Comparison of ENCODE assay signal across 9 cellular contexts in the genomic region with DNA sequence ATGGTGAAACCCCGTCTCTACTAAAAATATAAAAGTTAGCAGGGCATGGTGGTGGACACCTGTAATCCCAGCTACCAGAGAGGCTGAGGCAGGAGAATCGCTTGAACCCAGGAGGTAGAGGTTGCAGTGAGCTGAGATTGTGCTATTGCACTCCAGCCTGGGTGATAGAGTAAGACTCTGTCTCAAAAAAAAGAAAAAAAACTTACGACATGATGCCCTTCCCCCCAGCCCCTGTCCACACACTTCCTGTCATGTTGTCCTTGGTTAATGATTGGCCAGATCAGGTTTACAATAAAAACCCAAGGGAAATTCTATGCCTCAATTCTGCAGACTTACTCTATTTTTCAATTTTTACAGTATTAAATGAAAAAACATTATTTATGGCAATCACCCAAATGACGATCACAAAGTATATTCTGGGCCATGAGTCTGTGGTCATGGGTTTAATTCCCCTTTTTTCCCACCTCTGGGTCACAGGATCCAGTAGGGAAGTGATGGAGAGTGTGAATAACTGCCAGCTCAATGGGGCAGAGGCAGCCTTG.
DNase-seq lines count a peak whose midpoint lies in the region; ATAC-seq and TF ChIP-seq lines count a peak whose summit lies in the region.
"Had no signal": no experiment of that assay in that cellular context is flagged by ENCODE, and none has a peak within 500 bp of the region (broad histone marks: within the 10 kb centered on the region; RNA-seq: fewer than 3 reads in every experiment).

No MANE protein-coding gene starts in this region.

- H3K27ac Mint-ChIP-seq in dendritic cell treated with granulocyte-macrophage colony-stimulating factor and Interleukin-4, amounts not matched to agents 40 ng/mL and 50 ng/mL, for 4 days = peak overlapping the region; percentile 73
- H3K27ac Mint-ChIP-seq in stimulated activated naive B cell treated with anti-CD40 and anti-IgM and Interleukin-4, amounts not matched to agents 10 μg/mL and 1 μg/mL and 100 μg/mL, for 72 hours = peak overlapping the region; percentile 82
- H3K27ac Mint-ChIP-seq: activated T-cell treated with anti-CD3 and anti-CD28 coated beads, Interleukin-2, amount 50 U/mL, for 72 hours; stimulated activated naive CD8-positive, alpha-beta T cell treated with anti-CD3 and anti-CD28 coated beads, Interleukin-15, Interleukin-2, amounts not matched to agents 100 ng/mL and 50 ng/mL, for 24 hours had no signal

- TF ChIP-seq CTCF in BE2C (IDR thresholded peaks at IDR 0.05; ENCODE audit: low read depth, low read length) = no peak

- H3K4me1 Mint-ChIP-seq in dendritic cell treated with granulocyte-macrophage colony-stimulating factor and Interleukin-4, amounts not matched to agents 40 ng/mL and 50 ng/mL, for 4 days (ENCODE audit: low read depth) = peaks cover 55% of the 10 kb centered on the region
- peaks cover 36 to 62% of the 10 kb centered on the region in 2 donors for H3K4me1 Mint-ChIP-seq in stimulated activated naive B cell treated with anti-CD40 and anti-IgM and Interleukin-4, amounts not matched to agents 10 μg/mL and 1 μg/mL and 100 μg/mL, for 72 hours

- peaks cover 75% of the 10 kb centered on the region for H3K36me3 Mint-ChIP-seq in dendritic cell treated with granulocyte-macrophage colony-stimulating factor and Interleukin-4, amounts not matched to agents 40 ng/mL and 50 ng/mL, for 4 days (ENCODE audit: low read depth)
- H3K36me3 Mint-ChIP-seq in stimulated activated naive B cell treated with anti-CD40 and anti-IgM and Interleukin-4, amounts not matched to agents 10 μg/mL and 1 μg/mL and 100 μg/mL, for 72 hours = peaks cover 65 to 86% of the 10 kb centered on the region in 2 donors

- no peaks in the 10 kb centered on the region for H3K9me3 ChIP-seq in BE2C

- H3K27me3 ChIP-seq in BE2C = no peaks in the 10 kb centered on the region

- ATAC-seq in GM19395 (IDR thresholded peaks at IDR 0.05; ENCODE audit: unreplicated experiment) (peak; percentile 21), HG03159 (IDR thresholded peaks at IDR 0.05; ENCODE audit: unreplicated experiment) (peak; percentile 19), esophagus mucosa (no peak), GM21381 (IDR thresholded peaks at IDR 0.05; ENCODE audit: unreplicated experiment) (no peak)
- peak; percentile 50 to 60 for ATAC-seq in stimulated activated naive B cell treated with anti-CD40 and anti-IgM and Interleukin-4, amounts not matched to agents 10 μg/mL and 1 μg/mL and 100 μg/mL, for 72 hours (replicated peaks)

- H3K36me3 ChIP-seq in BE2C = peaks cover 19% of the 10 kb centered on the region

- H3K9me3 Mint-ChIP-seq in dendritic cell treated with granulocyte-macrophage colony-stimulating factor and Interleukin-4, amounts not matched to agents 40 ng/mL and 50 ng/mL, for 4 days = no peaks in the 10 kb centered on the region
- peaks cover 0 to 4% of the 10 kb centered on the region in 2 donors for H3K9me3 Mint-ChIP-seq in stimulated activated naive B cell treated with anti-CD40 and anti-IgM and Interleukin-4, amounts not matched to agents 10 μg/mL and 1 μg/mL and 100 μg/mL, for 72 hours
- H3K9me3 Mint-ChIP-seq: activated T-cell treated with anti-CD3 and anti-CD28 coated beads, Interleukin-2, amount 50 U/mL, for 72 hours; stimulated activated naive CD8-positive, alpha-beta T cell treated with anti-CD3 and anti-CD28 coated beads, Interleukin-15, Interleukin-2, amounts not matched to agents 100 ng/mL and 50 ng/mL, for 24 hours had no signal

- intact Hi-C loops in dendritic cell treated with granulocyte-macrophage colony-stimulating factor and Interleukin-4, amounts not matched to agents 40 ng/mL and 50 ng/mL, for 4 days (cut with micrococcal nuclease) = no loop called here

- peaks cover 18% of the 10 kb centered on the region for H3K4me1 ChIP-seq in BE2C

- no peak overlapping the region for H3K4me3 Mint-ChIP-seq in dendritic cell treated with granulocyte-macrophage colony-stimulating factor and Interleukin-4, amounts not matched to agents 40 ng/mL and 50 ng/mL, for 4 days
- peak overlapping the region in 1 of 2 donors; percentile 81 for H3K4me3 Mint-ChIP-seq in stimulated activated naive B cell treated with anti-CD40 and anti-IgM and Interleukin-4, amounts not matched to agents 10 μg/mL and 1 μg/mL and 100 μg/mL, for 72 hours
- H3K4me3 Mint-ChIP-seq: stimulated activated naive CD8-positive, alpha-beta T cell treated with anti-CD3 and anti-CD28 coated beads, Interleukin-15, Interleukin-2, amounts not matched to agents 100 ng/mL and 50 ng/mL, for 24 hours had no signal

- no peaks in the 10 kb centered on the region for H3K27me3 Mint-ChIP-seq in dendritic cell treated with granulocyte-macrophage colony-stimulating factor and Interleukin-4, amounts not matched to agents 40 ng/mL and 50 ng/mL, for 4 days
- H3K27me3 Mint-ChIP-seq in stimulated activated naive B cell treated with anti-CD40 and anti-IgM and Interleukin-4, amounts not matched to agents 10 μg/mL and 1 μg/mL and 100 μg/mL, for 72 hours = no peaks in the 10 kb centered on the region
- H3K27me3 Mint-ChIP-seq: stimulated activated naive CD8-positive, alpha-beta T cell treated with anti-CD3 and anti-CD28 coated beads, Interleukin-15, Interleukin-2, amounts not matched to agents 100 ng/mL and 50 ng/mL, for 24 hours had no signal

- no peak for DNase-seq in stimulated activated naive B cell treated with anti-CD40 and anti-IgM and Interleukin-4, amounts not matched to agents 10 μg/mL and 1 μg/mL and 100 μg/mL, for 72 hours
- no peak for DNase-seq in BE2C

- H3K4me3 ChIP-seq in BE2C (ENCODE audit: low read depth, low read length) = no peak overlapping the region

Comparison
In these comparisons a context has a peak if more than half of its experiments do, and no peak if none do; other contexts are left out.
1. ATAC-seq: peak in GM19395 (single experiment), HG03159 (single experiment) and stimulated activated naive B cell treated with anti-CD40 and anti-IgM and Interleukin-4, amounts not matched to agents 10 μg/mL and 1 μg/mL and 100 μg/mL, for 72 hours (2 of 2); none in esophagus mucosa (single experiment) and GM21381 (single experiment).